Comparison of ENCODE assay signal across 12 cellular contexts in genomic region chr14:91125271-91125661, GRCh38. TPM values are rescaled to one million over a fixed set of nuclear protein-coding genes. Genes with fewer than 3 reads are reported as not detected.
DNase-seq lines count a peak whose midpoint lies in the region; ATAC-seq and TF ChIP-seq lines count a peak whose summit lies in the region.
"Had no signal": no experiment of that assay in that cellular context is flagged by ENCODE, and none has a peak within 500 bp of the region (broad histone marks: within the 10 kb centered on the region; RNA-seq: fewer than 3 reads in every experiment).

No MANE protein-coding gene starts in this region.

- H3K27ac ChIP-seq in right lobe of liver (peak overlapping the region in 2 of 3 donors; percentile 26 to 54), substantia nigra (ENCODE audit: low read depth, low read length, poor library complexity, severe bottlenecking) (peak overlapping the region; percentile 82), lower lobe of right lung (no peak overlapping the region)
- H3K27ac ChIP-seq: GM23248, neural progenitor cell had no signal

- intact Hi-C loops in activated CD8-positive, alpha-beta T cell treated with anti-CD3 and anti-CD28 coated beads for 36 hours (cut with micrococcal nuclease): no loop called here
- intact Hi-C loops in right lobe of liver (cut with DNase I) (no loop called here), lower lobe of right lung (cut with DNase I) (no loop called here)

- POLR2A ChIA-PET in activated CD8-positive, alpha-beta T cell treated with anti-CD3 and anti-CD28 coated beads, Interleukin-2, amount 10 ng/mL, durations not matched to agents 7 days and 5 days (lab: Charles Lee): interaction anchor here (0.5 kb wide), 1 partner anchor 11 kb away, joined by 3 read pairs; no protein-coding TSS in a partner anchor
- POLR2A ChIA-PET in activated CD8-positive, alpha-beta T cell treated with anti-CD3 and anti-CD28 coated beads for 36 hours (lab: Charles Lee): no interaction called here

- H3K4me1 Mint-ChIP-seq in activated CD8-positive, alpha-beta T cell treated with anti-CD3 and anti-CD28 coated beads, Interleukin-2, amount 10 ng/mL, durations not matched to agents 7 days and 5 days (ENCODE audit: low read depth): peaks cover 45% of the 10 kb centered on the region
- H3K4me1 Mint-ChIP-seq in activated CD8-positive, alpha-beta T cell treated with anti-CD3 and anti-CD28 coated beads for 36 hours (ENCODE audit: low read depth): peaks cover 34% of the 10 kb centered on the region
- H3K4me1 Mint-ChIP-seq in central memory CD8-positive, alpha-beta T cell: peaks cover 40% of the 10 kb centered on the region
- H3K4me1 Mint-ChIP-seq: neural progenitor cell had no signal

- peaks cover 4% of the 10 kb centered on the region for H3K9me3 Mint-ChIP-seq in activated CD8-positive, alpha-beta T cell treated with anti-CD3 and anti-CD28 coated beads, Interleukin-2, amount 10 ng/mL, durations not matched to agents 7 days and 5 days (ENCODE audit: insufficient read depth)
- no peaks in the 10 kb centered on the region for H3K9me3 Mint-ChIP-seq in activated CD8-positive, alpha-beta T cell treated with anti-CD3 and anti-CD28 coated beads for 36 hours
- no peaks in the 10 kb centered on the region for H3K9me3 Mint-ChIP-seq in central memory CD8-positive, alpha-beta T cell

- H3K36me3 Mint-ChIP-seq in activated CD8-positive, alpha-beta T cell treated with anti-CD3 and anti-CD28 coated beads, Interleukin-2, amount 10 ng/mL, durations not matched to agents 7 days and 5 days (ENCODE audit: low read depth): peaks cover 75% of the 10 kb centered on the region
- peaks cover 54% of the 10 kb centered on the region for H3K36me3 Mint-ChIP-seq in activated CD8-positive, alpha-beta T cell treated with anti-CD3 and anti-CD28 coated beads for 36 hours (ENCODE audit: low read depth)
- peaks cover 22% of the 10 kb centered on the region for H3K36me3 Mint-ChIP-seq in central memory CD8-positive, alpha-beta T cell (ENCODE audit: insufficient read depth)

- H3K27ac Mint-ChIP-seq in activated CD8-positive, alpha-beta T cell treated with anti-CD3 and anti-CD28 coated beads, Interleukin-2, amount 10 ng/mL, durations not matched to agents 7 days and 5 days: peak overlapping the region; percentile 81
- no peak overlapping the region for H3K27ac Mint-ChIP-seq in activated CD8-positive, alpha-beta T cell treated with anti-CD3 and anti-CD28 coated beads for 36 hours
- H3K27ac Mint-ChIP-seq in central memory CD8-positive, alpha-beta T cell (ENCODE audit: low read depth): peak overlapping the region; percentile 41

- H3K4me3 ChIP-seq in right lobe of liver (no peak overlapping the region), lower lobe of right lung (no peak overlapping the region)
- H3K4me3 ChIP-seq: GM23248, neural progenitor cell had no signal

- H3K36me3 ChIP-seq in right lobe of liver: peaks cover 0 to 7% (median 2%) of the 10 kb centered on the region in 4 donors
- peaks cover 12% of the 10 kb centered on the region for H3K36me3 ChIP-seq in lower lobe of right lung
- H3K36me3 ChIP-seq: neural progenitor cell had no signal

- no peak for TF ChIP-seq POLR2A in right lobe of liver (IDR thresholded peaks at IDR 0.05)

- no peaks in the 10 kb centered on the region for H3K27me3 Mint-ChIP-seq in activated CD8-positive, alpha-beta T cell treated with anti-CD3 and anti-CD28 coated beads, Interleukin-2, amount 10 ng/mL, durations not matched to agents 7 days and 5 days (ENCODE audit: low read depth)
- H3K27me3 Mint-ChIP-seq in activated CD8-positive, alpha-beta T cell treated with anti-CD3 and anti-CD28 coated beads for 36 hours: no peaks in the 10 kb centered on the region
- H3K27me3 Mint-ChIP-seq in central memory CD8-positive, alpha-beta T cell: no peaks in the 10 kb centered on the region

- no peak for DNase-seq in activated CD8-positive, alpha-beta T cell treated with anti-CD3 and anti-CD28 coated beads, Interleukin-2, amount 10 ng/mL, durations not matched to agents 7 days and 5 days
- DNase-seq in activated CD8-positive, alpha-beta T cell treated with anti-CD3 and anti-CD28 coated beads for 36 hours: no peak
- no peak for DNase-seq in central memory CD8-positive, alpha-beta T cell (ENCODE audit: low spot score in 2 of 2)
- DNase-seq in right lobe of liver (no peak), substantia nigra (lab: John Stamatoyannopoulos, UW) (peak in 2 of 49 donors; percentile 35 to 38), lower lobe of right lung (no peak), iPS-NIHi11 (ENCODE audit: low spot score) (no peak)
- DNase-seq: activated effector memory CD4-positive, alpha-beta T cell treated with Interleukin-2 at 50 U/mL for 16 hours; GM23248; NCI-H1048 had no signal

- H3K4me1 ChIP-seq in right lobe of liver (peaks cover 0 to 30% (median 9%) of the 10 kb centered on the region in 4 donors), lower lobe of right lung (peaks cover 10% of the 10 kb centered on the region)
- H3K4me1 ChIP-seq: neural progenitor cell had no signal

- no peaks in the 10 kb centered on the region for H3K27me3 ChIP-seq in right lobe of liver
- H3K27me3 ChIP-seq in lower lobe of right lung (ENCODE audit: low read depth): no peaks in the 10 kb centered on the region
- H3K27me3 ChIP-seq: neural progenitor cell had no signal

- H3K4me3 Mint-ChIP-seq in activated CD8-positive, alpha-beta T cell treated with anti-CD3 and anti-CD28 coated beads, Interleukin-2, amount 10 ng/mL, durations not matched to agents 7 days and 5 days: no peak overlapping the region
- H3K4me3 Mint-ChIP-seq in activated CD8-positive, alpha-beta T cell treated with anti-CD3 and anti-CD28 coated beads for 36 hours: no peak overlapping the region
- no peak overlapping the region for H3K4me3 Mint-ChIP-seq in central memory CD8-positive, alpha-beta T cell
- H3K4me3 Mint-ChIP-seq: neural progenitor cell had no signal

- ATAC-seq in activated CD8-positive, alpha-beta T cell treated with anti-CD3 and anti-CD28 coated beads, Interleukin-2, amount 10 ng/mL, durations not matched to agents 7 days and 5 days: no peak
- no peak for ATAC-seq in activated CD8-positive, alpha-beta T cell treated with anti-CD3 and anti-CD28 coated beads for 36 hours
- no peak for ATAC-seq in central memory CD8-positive, alpha-beta T cell (replicated peaks; ENCODE audit: extremely low read depth, poor library complexity, severe bottlenecking)
- ATAC-seq in right lobe of liver (peak; percentile 28 to 70 (median 56)), HG03045 (IDR thresholded peaks at IDR 0.05; ENCODE audit: unreplicated experiment) (no peak), lower lobe of right lung (no peak)

- no peak for TF ChIP-seq CTCF in activated CD8-positive, alpha-beta T cell treated with anti-CD3 and anti-CD28 coated beads for 36 hours (IDR thresholded peaks at IDR 0.05)
- TF ChIP-seq CTCF in right lobe of liver (IDR thresholded peaks at IDR 0.05) (no peak), lower lobe of right lung (IDR thresholded peaks at IDR 0.05) (no peak)

- H3K9me3 ChIP-seq in right lobe of liver (no peaks in the 10 kb centered on the region), lower lobe of right lung (no peaks in the 10 kb centered on the region)

- WGBS in right lobe of liver (ENCODE audit: insufficient coverage, low coverage, low lambda C conversion rate, missing lambda C conversion rate): 40% methylated on average over 6 of the region's 7 CpGs

- CTCF ChIA-PET in activated CD8-positive, alpha-beta T cell treated with anti-CD3 and anti-CD28 coated beads, Interleukin-2, amount 10 ng/mL, durations not matched to agents 7 days and 5 days (lab: Charles Lee): no interaction called here
- CTCF ChIA-PET in activated CD8-positive, alpha-beta T cell treated with anti-CD3 and anti-CD28 coated beads for 36 hours (lab: Charles Lee): no interaction called here

RNA-seq across cellular contexts. Expression of gene DGLUCY, which starts 11.4 kb away (rescaled TPM):
- total RNA-seq in activated CD8-positive, alpha-beta T cell treated with anti-CD3 and anti-CD28 coated beads, Interleukin-2, amount 10 ng/mL, durations not matched to agents 7 days and 5 days: 100 to 1,000 TPM; 111 to 119 TPM
- 10 to 100 TPM; 52.3 to 59.3 TPM for total RNA-seq in activated CD8-positive, alpha-beta T cell treated with anti-CD3 and anti-CD28 coated beads for 36 hours
- total RNA-seq in right lobe of liver: 10 to 100 TPM; 26.7 to 55.6 (median 39.8) TPM
- 102 TPM for total RNA-seq in lower lobe of right lung

Comparison
In these comparisons a context has a peak if more than half of its experiments do, and no peak if none do; other contexts are left out.
1. ATAC-seq: peak in right lobe of liver (4 of 4); none in activated CD8-positive, alpha-beta T cell treated with anti-CD3 and anti-CD28 coated beads, Interleukin-2, amount 10 ng/mL, durations not matched to agents 7 days and 5 days (single experiment), activated CD8-positive, alpha-beta T cell treated with anti-CD3 and anti-CD28 coated beads for 36 hours (single experiment), central memory CD8-positive, alpha-beta T cell (single experiment), HG03045 (single experiment) and lower lobe of right lung (0 of 2).